8 cellular contexts compared by ENCODE assay signal in the genomic region with DNA sequence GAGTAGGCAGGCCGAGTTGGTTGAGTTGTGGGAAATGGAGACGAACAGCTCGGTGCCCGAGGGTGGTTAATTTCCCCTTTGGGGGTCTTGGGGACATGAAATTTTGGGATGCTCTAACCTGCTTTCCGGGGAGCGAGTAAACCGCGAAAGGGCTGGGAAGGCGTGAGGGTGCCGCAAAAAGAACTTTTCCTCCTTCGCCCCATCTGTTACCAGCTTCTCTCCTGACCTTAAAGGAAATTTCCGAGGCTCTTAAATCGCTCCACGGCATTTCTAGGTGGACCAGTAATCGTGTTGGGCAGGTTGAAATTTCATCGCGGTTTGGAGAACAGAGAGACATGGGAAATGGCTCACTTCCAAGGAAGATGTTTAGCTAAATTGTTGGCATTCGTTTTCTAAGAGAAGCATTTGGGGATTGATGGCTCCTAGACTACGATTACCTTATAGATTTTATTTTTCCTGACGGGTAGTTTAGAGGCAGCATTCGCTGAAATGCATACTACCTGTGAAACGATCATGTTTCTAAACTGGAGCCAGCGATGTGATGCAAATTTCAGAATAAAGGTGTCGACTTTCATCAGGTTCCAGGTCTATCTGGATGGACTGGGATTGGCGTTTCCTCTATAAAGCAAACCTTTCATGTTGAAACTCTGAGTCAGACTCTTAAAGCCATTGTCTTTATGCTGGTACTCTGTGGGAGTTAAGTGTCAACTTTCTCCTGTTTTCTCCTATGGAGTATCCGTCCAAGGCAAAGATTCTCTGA. TPM values are rescaled to one million over a fixed set of nuclear protein-coding genes. Genes with fewer than 3 reads are reported as not detected.
DNase-seq lines count a peak whose midpoint lies in the region; FAIRE-seq and TF ChIP-seq lines count a peak whose summit lies in the region.

No MANE protein-coding gene starts in this region.

- CTCF ChIA-PET in AG04449 (lab: Yijun Ruan, JAX): interaction anchor here (0.7 to 3.4 kb wide), 23 partner anchors 20 to 431 kb away, joined by 3 to 19 read pairs (median 3); no protein-coding TSS in a partner anchor

- FAIRE-seq in GM19239 (lab: Jason Lieb, UNC): peak; percentile 81

- POLR2A ChIA-PET in AG04449 (lab: Yijun Ruan, JAX): interaction anchor here (0.7 to 2.1 kb wide), 10 partner anchors 58 to 393 kb away, joined by 3 to 15 read pairs (median 4); no protein-coding TSS in a partner anchor

- H3K4me1 ChIP-seq in smooth muscle cell (ENCODE audit: low read depth): peaks cover 36% of the 10 kb centered on the region

- H3K27me3 ChIP-seq in smooth muscle cell (ENCODE audit: low read depth): no peaks in the 10 kb centered on the region

- H3K9ac ChIP-seq in smooth muscle cell (ENCODE audit: low read depth): peak overlapping the region; percentile 97

- H3K79me2 ChIP-seq in smooth muscle cell (ENCODE audit: low read depth): peaks cover 63% of the 10 kb centered on the region

- peaks cover 3% of the 10 kb centered on the region for H3F3A ChIP-seq in smooth muscle cell (ENCODE audit: low read depth)

- in situ Hi-C loops in astrocyte of the spinal cord (cut with HindIII; ENCODE audit: low sequenced_read_pairs): no loop called here

- no peaks in the 10 kb centered on the region for H3K36me3 ChIP-seq in smooth muscle cell (ENCODE audit: low read depth)

- peak overlapping the region; percentile 92 for H3K4me2 ChIP-seq in smooth muscle cell

- H3K27ac ChIP-seq in smooth muscle cell (ENCODE audit: low read depth): peak overlapping the region; percentile 89

- H2AFZ ChIP-seq in smooth muscle cell (ENCODE audit: low read depth): peak overlapping the region; percentile 53

- H3K9me3 ChIP-seq in smooth muscle cell (replicated peaks; ENCODE audit: low read depth): no peaks in the 10 kb centered on the region

- H4K20me1 ChIP-seq in smooth muscle cell (ENCODE audit: low read depth): peaks cover 43% of the 10 kb centered on the region

- TF ChIP-seq CTCF in AG04449 (IDR thresholded peaks at IDR 0.05; ENCODE audit: insufficient read depth, low read length, missing control alignments) (no peak), astrocyte of the spinal cord (IDR thresholded peaks at IDR 0.05; ENCODE audit: low read depth, low read length) (no peak), smooth muscle cell (IDR thresholded peaks at IDR 0.05; ENCODE audit: borderline replicate concordance, insufficient read depth, poor library complexity, severe bottlenecking) (no peak), GM20000 (IDR thresholded peaks at IDR 0.05; ENCODE audit: extremely low read depth, missing control alignments) (no peak)

- DNase-seq in AG04449 (ENCODE audit: low read depth, low spot score) (no peak), GM19239 (ENCODE audit: insufficient read length, low spot score) (no peak), NCI-H510A treated with DMSO at 0.1 percent for 48 hours (lab: John Stamatoyannopoulos, UW) (peak; percentile 88), astrocyte of the spinal cord (ENCODE audit: low read depth, low spot score) (peak; percentile 69), iPS-NIHi7 (ENCODE audit: extremely low spot score) (peak; percentile 51), smooth muscle cell (lab: John Stamatoyannopoulos, UW; ENCODE audit: unreplicated experiment) (no peak), GM20000 (ENCODE audit: low spot score) (no peak)
- DNase-seq in stimulated activated CD4-positive, alpha-beta T cell treated with anti-CD3 and anti-CD28 coated beads, Interleukin-1b, Interleukin-23, amount 100 ng/mL, for 48 hours: no peak

- peak overlapping the region; percentile 87 for H3K4me3 ChIP-seq in AG04449 (ENCODE audit: low read depth, low read length)
- peak overlapping the region; percentile 83 for H3K4me3 ChIP-seq in astrocyte of the spinal cord (ENCODE audit: low read depth, low read length)
- H3K4me3 ChIP-seq in smooth muscle cell: peak overlapping the region; percentile 96

- WGBS in smooth muscle cell (ENCODE audit: low lambda C conversion rate): under 1% methylated on average over 25 of the region's 26 CpGs

RNA-seq across cellular contexts. Expression of a gene that starts 1.5 kb away (rescaled TPM):
- total RNA-seq in smooth muscle cell: 74.1 and 87.8 TPM in 2 replicates
- 74.1 and 90.8 TPM in 2 replicates for polyA plus RNA-seq in smooth muscle cell

Comparison
In these comparisons a context has a peak if more than half of its experiments do, and no peak if none do; other contexts are left out.
1. DNase-seq: peak in NCI-H510A treated with DMSO at 0.1 percent for 48 hours (single experiment), astrocyte of the spinal cord (single experiment) and iPS-NIHi7 (single experiment); none in AG04449 (single experiment), GM19239 (single experiment), smooth muscle cell (single experiment), GM20000 (single experiment) and stimulated activated CD4-positive, alpha-beta T cell treated with anti-CD3 and anti-CD28 coated beads, Interleukin-1b, Interleukin-23, amount 100 ng/mL, for 48 hours (single experiment).
2. Peak in every context shown above with its lines, with median percentiles within 50 percentile points of each other: H3K4me3 ChIP-seq.